22 cellular contexts compared by ENCODE assay signal in genomic region chr9:108884701-108885100, GRCh38. TPM values are rescaled to one million over a fixed set of nuclear protein-coding genes. Genes with fewer than 3 reads are reported as not detected.
DNase-seq lines count a peak whose midpoint lies in the region; ATAC-seq and TF ChIP-seq lines count a peak whose summit lies in the region.
"Had no signal": no experiment of that assay in that cellular context is flagged by ENCODE, and none has a peak within 500 bp of the region (broad histone marks: within the 10 kb centered on the region; RNA-seq: fewer than 3 reads in every experiment).

No MANE protein-coding gene starts in this region.

- peak overlapping the region; percentile 65 to 84 for H3K27ac Mint-ChIP-seq in activated naive CD4-positive, alpha-beta T cell treated with anti-CD3 and anti-CD28 coated beads, Interleukin-2, amount 50 U/mL, for 72 hours
- no peak overlapping the region for H3K27ac Mint-ChIP-seq in activated naive CD4-positive, alpha-beta T cell treated with anti-CD3 and anti-CD28 coated beads for 36 hours
- H3K27ac Mint-ChIP-seq: CD4-positive, CD25-positive, alpha-beta regulatory T cell; H9 had no signal

- POLR2A ChIA-PET in HEK293T (lab: Yijun Ruan, JAX), result no interaction called here

- WGBS in adrenal gland, 4 donors, result 48 to 62% (median 61%) methylated on average over 3 of the region's 3 CpGs
- WGBS in ovary, 3 donors, result 88 to 93% (median 88%) methylated on average over 3 of the region's 3 CpGs

- H3K9me3 ChIP-seq in adrenal gland (replicated peaks in 1 of 3) (no peaks in the 10 kb centered on the region), ovary (no peaks in the 10 kb centered on the region)
- H3K9me3 ChIP-seq: BE2C had no signal

- H3K4me1 Mint-ChIP-seq in activated naive CD4-positive, alpha-beta T cell treated with anti-CD3 and anti-CD28 coated beads for 36 hours (ENCODE audit: low read depth), result peaks cover 17% of the 10 kb centered on the region
- H3K4me1 Mint-ChIP-seq: H9 had no signal

- H3K9me3 Mint-ChIP-seq in activated naive CD4-positive, alpha-beta T cell treated with anti-CD3 and anti-CD28 coated beads, Interleukin-2, amount 50 U/mL, for 72 hours, result no peaks in the 10 kb centered on the region
- no peaks in the 10 kb centered on the region for H3K9me3 Mint-ChIP-seq in activated naive CD4-positive, alpha-beta T cell treated with anti-CD3 and anti-CD28 coated beads for 36 hours
- H3K9me3 Mint-ChIP-seq: CD8-positive, alpha-beta memory T cell; H9 had no signal

- H3K36me3 Mint-ChIP-seq in activated naive CD4-positive, alpha-beta T cell treated with anti-CD3 and anti-CD28 coated beads, Interleukin-2, amount 50 U/mL, for 72 hours, result peaks cover 6 to 18% of the 10 kb centered on the region in 2 donors
- H3K36me3 Mint-ChIP-seq in activated naive CD4-positive, alpha-beta T cell treated with anti-CD3 and anti-CD28 coated beads for 36 hours (ENCODE audit: low read depth), result peaks cover 24% of the 10 kb centered on the region

- H3K79me2 ChIP-seq in KMS-11 (ENCODE audit: insufficient read depth, low read depth), result no peaks in the 10 kb centered on the region

- CTCF ChIA-PET in activated naive CD4-positive, alpha-beta T cell treated with anti-CD3 and anti-CD28 coated beads for 36 hours (lab: Charles Lee), result no interaction called here
- CTCF ChIA-PET in HEK293T (lab: Yijun Ruan, JAX), result no interaction called here

- intact Hi-C loops in activated naive CD4-positive, alpha-beta T cell treated with anti-CD3 and anti-CD28 coated beads for 36 hours (cut with micrococcal nuclease), result loop anchor here (2.0 kb wide), 2 partner anchors 24 to 42 kb away; no protein-coding TSS in a partner anchor
- intact Hi-C loops in adrenal gland (cut with DNase I) (no loop called here), ovary (cut with DNase I) (no loop called here)

- H3K4me3 Mint-ChIP-seq in activated naive CD4-positive, alpha-beta T cell treated with anti-CD3 and anti-CD28 coated beads for 36 hours, result no peak overlapping the region
- H3K4me3 Mint-ChIP-seq: CD4-positive, CD25-positive, alpha-beta regulatory T cell; CD8-positive, alpha-beta memory T cell; H9 had no signal

- ATAC-seq in activated naive CD4-positive, alpha-beta T cell treated with anti-CD3 and anti-CD28 coated beads, Interleukin-2, amount 50 U/mL, for 72 hours, result no peak
- ATAC-seq in HG03108 (IDR thresholded peaks at IDR 0.05; ENCODE audit: unreplicated experiment), result no peak
- ATAC-seq: GM12878 had no signal

- no peak overlapping the region for H2AFZ ChIP-seq in KMS-11 (ENCODE audit: low read depth)

- H3K36me3 ChIP-seq in KMS-11 (ENCODE audit: insufficient read depth), result no peaks in the 10 kb centered on the region
- H3K36me3 ChIP-seq in adrenal gland (replicated peaks in 1 of 2), result peaks cover 0 to 28% of the 10 kb centered on the region in 2 donors
- no peaks in the 10 kb centered on the region for H3K36me3 ChIP-seq in ovary

- no peak overlapping the region for H3K9ac ChIP-seq in KMS-11

- TF ChIP-seq POLR2A in adrenal gland (IDR thresholded peaks at IDR 0.05) (no peak), ovary (IDR thresholded peaks at IDR 0.05) (no peak)

- no peak for TF ChIP-seq EP300 in ovary (IDR thresholded peaks at IDR 0.05)

- no peak for TF ChIP-seq CTCF in KMS-11 (conservative IDR thresholded peaks at IDR 0.05; ENCODE audit: low read depth, low read length)
- TF ChIP-seq CTCF in adrenal gland (IDR thresholded peaks at IDR 0.05), result no peak
- no peak for TF ChIP-seq CTCF in ovary (IDR thresholded peaks at IDR 0.05)

- no peak for DNase-seq in activated naive CD4-positive, alpha-beta T cell treated with anti-CD3 and anti-CD28 coated beads, Interleukin-2, amount 50 U/mL, for 72 hours (ENCODE audit: low spot score in 2 of 2)
- no peak for DNase-seq in activated naive CD4-positive, alpha-beta T cell treated with anti-CD3 and anti-CD28 coated beads for 36 hours
- DNase-seq in adrenal gland, result no peak
- DNase-seq in ovary, result no peak
- DNase-seq in HEK293T (ENCODE audit: extremely low spot score), result no peak
- DNase-seq: ACHN; BE2C; C1 segment of cervical spinal cord; CD4-positive, CD25-positive, alpha-beta regulatory T cell; CD8-positive, alpha-beta memory T cell; COR-L47; DMS 273 treated with DMSO at 0.1 percent for 48 hours; DMS53; DND-41; EL; GOT3; H9 had no signal

- no peaks in the 10 kb centered on the region for H4K20me1 ChIP-seq in KMS-11 (ENCODE audit: insufficient read depth)

- H3K27me3 ChIP-seq in KMS-11 (ENCODE audit: insufficient read depth, low read depth), result no peaks in the 10 kb centered on the region
- H3K27me3 ChIP-seq in adrenal gland, result no peaks in the 10 kb centered on the region
- no peaks in the 10 kb centered on the region for H3K27me3 ChIP-seq in ovary
- H3K27me3 ChIP-seq: BE2C had no signal

- H3K4me2 ChIP-seq in KMS-11, result 0 out of 2 replicates have a peak overlapping the region, but pooled peaks have one; percentile 21

- peaks cover 38% of the 10 kb centered on the region for H3K4me1 ChIP-seq in KMS-11 (ENCODE audit: low read depth, poor library complexity, severe bottlenecking)
- H3K4me1 ChIP-seq in adrenal gland (replicated peaks in 1 of 2), result peaks cover 30% of the 10 kb centered on the region in 2 donors
- H3K4me1 ChIP-seq in ovary (ENCODE audit: insufficient read depth), result peaks cover 5% of the 10 kb centered on the region

- H3K27ac ChIP-seq in KMS-11 (no peak overlapping the region), adrenal gland (peak overlapping the region in 3 of 5 donors; percentile 58 to 79 (median 79)), ovary (peak overlapping the region; percentile 30 to 85)

- no peaks in the 10 kb centered on the region for H3K27me3 Mint-ChIP-seq in activated naive CD4-positive, alpha-beta T cell treated with anti-CD3 and anti-CD28 coated beads for 36 hours (ENCODE audit: low read depth)
- H3K27me3 Mint-ChIP-seq: CD4-positive, CD25-positive, alpha-beta regulatory T cell; CD8-positive, alpha-beta memory T cell had no signal

- H3K4me3 ChIP-seq in KMS-11 (IDR thresholded peaks at IDR 0.05; ENCODE audit: insufficient read depth, low read depth, low read length) (no peak overlapping the region), adrenal gland (peak overlapping the region in 2 of 4 donors; percentile 13 to 44), ovary (no peak overlapping the region)
- H3K4me3 ChIP-seq: GM12878 had no signal

TF ChIP-seq in HEK293T, 16 proteins besides CTCF, POLR2A, EP300 and RAD21:
- TF ChIP-seq FOXK2 (IDR thresholded peaks at IDR 0.05) (no peak), TARDBP (IDR thresholded peaks at IDR 0.05) (no peak), LEF1 (IDR thresholded peaks at IDR 0.05; ENCODE audit: borderline replicate concordance) (no peak), FOXA1 (IDR thresholded peaks at IDR 0.05) (no peak), ELF4 (IDR thresholded peaks at IDR 0.05) (no peak), ARNT (IDR thresholded peaks at IDR 0.05) (no peak), CTBP1 (IDR thresholded peaks at IDR 0.05; ENCODE audit: borderline replicate concordance) (no peak), ZNF384 (IDR thresholded peaks at IDR 0.05) (no peak), PKNOX1 (IDR thresholded peaks at IDR 0.05) (no peak), FOXM1 (IDR thresholded peaks at IDR 0.05; ENCODE audit: borderline replicate concordance) (no peak), SP1 (IDR thresholded peaks at IDR 0.05) (no peak)

RNA-seq across cellular contexts. Expression of gene ACTL7A, which starts 22.6 kb away (rescaled TPM):
- not detected for total RNA-seq in activated naive CD4-positive, alpha-beta T cell treated with anti-CD3 and anti-CD28 coated beads, Interleukin-2, amount 50 U/mL, for 72 hours
- total RNA-seq in activated naive CD4-positive, alpha-beta T cell treated with anti-CD3 and anti-CD28 coated beads for 36 hours, result not detected
- total RNA-seq in adrenal gland (not detected), ovary (not detected)
- polyA plus RNA-seq in adrenal gland (not detected), ovary (not detected)
- total RNA-seq: CD4-positive, CD25-positive, alpha-beta regulatory T cell; CD8-positive, alpha-beta memory T cell; G401; GM12878; H9; HT-29 had no signal
- polyA plus RNA-seq: CD4-positive, CD25-positive, alpha-beta regulatory T cell; CD8-positive, alpha-beta memory T cell; GM12878 had no signal

RNA-seq across cellular contexts. Expression of gene ACTL7B, which starts 28.9 kb away (rescaled TPM):
- under 1 TPM in 1 of 2 donors, not detected in 1; 0.18 TPM for total RNA-seq in activated naive CD4-positive, alpha-beta T cell treated with anti-CD3 and anti-CD28 coated beads, Interleukin-2, amount 50 U/mL, for 72 hours
- not detected for total RNA-seq in activated naive CD4-positive, alpha-beta T cell treated with anti-CD3 and anti-CD28 coated beads for 36 hours
- total RNA-seq in adrenal gland (under 1 TPM in 5 of 8 donors, not detected in 3; 0.12 to 0.95 (median 0.22) TPM), ovary (under 1 TPM in 1 of 7 donors, not detected in 6; 0.15 TPM)
- polyA plus RNA-seq in adrenal gland (under 1 TPM in 2 of 3 donors, not detected in 1; 0.16 to 0.40 TPM), ovary (under 1 TPM; 0.10 to 0.17 TPM)
- total RNA-seq: CD8-positive, alpha-beta memory T cell; G401; GM12878; HT-29 had no signal
- polyA plus RNA-seq: CD4-positive, CD25-positive, alpha-beta regulatory T cell; CD8-positive, alpha-beta memory T cell; GM12878 had no signal

RNA-seq across cellular contexts. Expression of gene ELP1, which starts 49.2 kb away (rescaled TPM):
- 10 to 100 TPM; 22.0 to 32.4 TPM for total RNA-seq in activated naive CD4-positive, alpha-beta T cell treated with anti-CD3 and anti-CD28 coated beads, Interleukin-2, amount 50 U/mL, for 72 hours
- total RNA-seq in activated naive CD4-positive, alpha-beta T cell treated with anti-CD3 and anti-CD28 coated beads for 36 hours, result 10 to 100 TPM; 22.3 to 27.3 TPM
- total RNA-seq in adrenal gland, result 100 to 1,000 TPM in 7 of 8 donors, 10 to 100 TPM in 1; 72.5 to 768 (median 147) TPM
- 100 to 1,000 TPM in 1 of 3 donors, 10 to 100 TPM in 2; 54.3 to 261 (median 63.5) TPM for polyA plus RNA-seq in adrenal gland
- total RNA-seq in ovary, result 10 to 100 TPM; 17.9 to 70.9 (median 36.5) TPM
- polyA plus RNA-seq in ovary, result 10 to 100 TPM; 15.7 to 34.3 TPM

RNA-seq across cellular contexts. Expression of gene ABITRAM, which starts 49.5 kb away (rescaled TPM):
- total RNA-seq in activated naive CD4-positive, alpha-beta T cell treated with anti-CD3 and anti-CD28 coated beads, Interleukin-2, amount 50 U/mL, for 72 hours, result 10 to 100 TPM; 10.0 to 17.3 TPM
- 10 to 100 TPM; 10.7 to 11.2 TPM for total RNA-seq in activated naive CD4-positive, alpha-beta T cell treated with anti-CD3 and anti-CD28 coated beads for 36 hours
- total RNA-seq in adrenal gland, result 10 to 100 TPM in 5 of 8 donors, 1 to 10 TPM in 3; 3.5 to 20.2 (median 11.8) TPM
- 10 to 100 TPM; 13.2 to 33.0 (median 17.1) TPM for polyA plus RNA-seq in adrenal gland
- 10 to 100 TPM in 2 of 7 donors, 1 to 10 TPM in 5; 6.8 to 15.1 (median 8.4) TPM for total RNA-seq in ovary
- 10 to 100 TPM in 1 of 2 donors, 1 to 10 TPM in 1; 7.5 to 14.3 TPM for polyA plus RNA-seq in ovary
